In genomic region chr5:154447074-154447725, GRCh38 we compare ENCODE assay signal across 8 cellular contexts. TPM values are rescaled to one million over a fixed set of nuclear protein-coding genes. Genes with fewer than 3 reads are reported as not detected.
DNase-seq lines count a peak whose midpoint lies in the region; ATAC-seq lines count a peak whose summit lies in the region.

No MANE protein-coding gene starts in this region.

- peaks cover 39% of the 10 kb centered on the region for H3K36me3 Mint-ChIP-seq in activated CD8-positive, alpha-beta T cell treated with anti-CD3 and anti-CD28 coated beads, Interleukin-2, amount 10 ng/mL, durations not matched to agents 7 days and 5 days (ENCODE audit: low read depth)

- no peaks in the 10 kb centered on the region for H3K27me3 Mint-ChIP-seq in activated CD8-positive, alpha-beta T cell treated with anti-CD3 and anti-CD28 coated beads, Interleukin-2, amount 10 ng/mL, durations not matched to agents 7 days and 5 days (ENCODE audit: low read depth)

- no peak for ATAC-seq in activated CD8-positive, alpha-beta T cell treated with anti-CD3 and anti-CD28 coated beads, Interleukin-2, amount 10 ng/mL, durations not matched to agents 7 days and 5 days

- DNase-seq in SIG-M5 treated with dmso at 0.1 percent for 504 hours (lab: John Stamatoyannopoulos, UW; ENCODE audit: unreplicated experiment) (peak; percentile 33), SIG-M5 (lab: John Stamatoyannopoulos, UW) (no peak), iPS-NIHi11 (ENCODE audit: low spot score) (peak; percentile 36), substantia nigra (lab: John Stamatoyannopoulos, UW) (peak in 2 of 49 donors; percentile 11 to 14), EL (no peak), mucosa of gallbladder (ENCODE audit: low spot score) (no peak), D341Med (ENCODE audit: low spot score) (no peak)
- no peak for DNase-seq in activated CD8-positive, alpha-beta T cell treated with anti-CD3 and anti-CD28 coated beads, Interleukin-2, amount 10 ng/mL, durations not matched to agents 7 days and 5 days

- CTCF ChIA-PET in activated CD8-positive, alpha-beta T cell treated with anti-CD3 and anti-CD28 coated beads, Interleukin-2, amount 10 ng/mL, durations not matched to agents 7 days and 5 days (lab: Charles Lee), result no interaction called here

- peak overlapping the region; percentile 77 for H3K27ac Mint-ChIP-seq in activated CD8-positive, alpha-beta T cell treated with anti-CD3 and anti-CD28 coated beads, Interleukin-2, amount 10 ng/mL, durations not matched to agents 7 days and 5 days

- H3K27ac ChIP-seq in substantia nigra (ENCODE audit: low read depth, low read length, poor library complexity, severe bottlenecking), result peak overlapping the region; percentile 60

- no peaks in the 10 kb centered on the region for H3K9me3 Mint-ChIP-seq in activated CD8-positive, alpha-beta T cell treated with anti-CD3 and anti-CD28 coated beads, Interleukin-2, amount 10 ng/mL, durations not matched to agents 7 days and 5 days (ENCODE audit: insufficient read depth)

- POLR2A ChIA-PET in activated CD8-positive, alpha-beta T cell treated with anti-CD3 and anti-CD28 coated beads, Interleukin-2, amount 10 ng/mL, durations not matched to agents 7 days and 5 days (lab: Charles Lee), result interaction anchor here (1.6 kb wide), 1 partner anchor 10 kb away, joined by 6 read pairs; no protein-coding TSS in a partner anchor

- H3K4me1 Mint-ChIP-seq in activated CD8-positive, alpha-beta T cell treated with anti-CD3 and anti-CD28 coated beads, Interleukin-2, amount 10 ng/mL, durations not matched to agents 7 days and 5 days (ENCODE audit: low read depth), result peaks cover 42% of the 10 kb centered on the region

- H3K4me3 Mint-ChIP-seq in activated CD8-positive, alpha-beta T cell treated with anti-CD3 and anti-CD28 coated beads, Interleukin-2, amount 10 ng/mL, durations not matched to agents 7 days and 5 days, result peak overlapping the region; percentile 87

RNA-seq across cellular contexts. Expression of gene SAP30L, which starts 1.4 kb away (rescaled TPM):
- 10 to 100 TPM; 40.0 to 40.4 TPM for total RNA-seq in activated CD8-positive, alpha-beta T cell treated with anti-CD3 and anti-CD28 coated beads, Interleukin-2, amount 10 ng/mL, durations not matched to agents 7 days and 5 days
- total RNA-seq in mucosa of gallbladder, result 54.7 TPM

RNA-seq across cellular contexts. Expression of gene HAND1, which starts 30.8 kb away (rescaled TPM):
- total RNA-seq in activated CD8-positive, alpha-beta T cell treated with anti-CD3 and anti-CD28 coated beads, Interleukin-2, amount 10 ng/mL, durations not matched to agents 7 days and 5 days, result not detected
- 2.7 TPM for total RNA-seq in mucosa of gallbladder

Comparison
In these comparisons a context has a peak if more than half of its experiments do, and no peak if none do; other contexts are left out.
1. DNase-seq: peak in SIG-M5 treated with dmso at 0.1 percent for 504 hours (single experiment) and iPS-NIHi11 (single experiment); none in SIG-M5 (single experiment), activated CD8-positive, alpha-beta T cell treated with anti-CD3 and anti-CD28 coated beads, Interleukin-2, amount 10 ng/mL, durations not matched to agents 7 days and 5 days (single experiment), EL (single experiment), mucosa of gallbladder (single experiment) and D341Med (single experiment).